In genomic region chr6:39422273-39422672, GRCh38 we compare ENCODE assay signal across 21 cellular contexts.
DNase-seq lines count a peak whose midpoint lies in the region; ATAC-seq and TF ChIP-seq lines count a peak whose summit lies in the region.
"Had no signal": no experiment of that assay in that cellular context is flagged by ENCODE, and none has a peak within 500 bp of the region (broad histone marks: within the 10 kb centered on the region; RNA-seq: fewer than 3 reads in every experiment).

No MANE protein-coding gene starts in this region.

- no peaks in the 10 kb centered on the region for H3K4me1 Mint-ChIP-seq in activated CD8-positive, alpha-beta memory T cell treated with anti-CD3 and anti-CD28 coated beads, Interleukin-2, amount 10 ng/mL, durations not matched to agents 7 days and 5 days

- H3K9me3 ChIP-seq in right atrium auricular region (no peaks in the 10 kb centered on the region), parathyroid adenoma (ENCODE audit: control insufficient read depth, low read length) (no peaks in the 10 kb centered on the region), tibial artery (no peaks in the 10 kb centered on the region)
- H3K9me3 ChIP-seq: SJSA1 had no signal

- no peaks in the 10 kb centered on the region for H3K36me3 ChIP-seq in right atrium auricular region
- no peaks in the 10 kb centered on the region for H3K36me3 ChIP-seq in parathyroid adenoma (ENCODE audit: control insufficient read depth, insufficient read depth, low read length)
- no peaks in the 10 kb centered on the region for H3K36me3 ChIP-seq in tibial artery
- H3K36me3 ChIP-seq: SJSA1 had no signal

- no peak for TF ChIP-seq CTCF in coronary artery (IDR thresholded peaks at IDR 0.05)
- no peak for TF ChIP-seq CTCF in right atrium auricular region (IDR thresholded peaks at IDR 0.05)
- TF ChIP-seq CTCF in parathyroid adenoma (IDR thresholded peaks at IDR 0.05): no peak
- no peak for TF ChIP-seq CTCF in tibial artery (IDR thresholded peaks at IDR 0.05)

- ATAC-seq in GM18502 (IDR thresholded peaks at IDR 0.05; ENCODE audit: poor library complexity, unreplicated experiment): no peak
- no peak for ATAC-seq in activated CD8-positive, alpha-beta memory T cell treated with anti-CD3 and anti-CD28 coated beads, Interleukin-2, amount 10 ng/mL, durations not matched to agents 7 days and 5 days
- ATAC-seq in GM21381 (IDR thresholded peaks at IDR 0.05; ENCODE audit: unreplicated experiment): no peak
- ATAC-seq: activated T-cell treated with anti-CD3 and anti-CD28 coated beads, Interleukin-2, amount 50 U/mL, for 72 hours; PC-3 had no signal

- no peaks in the 10 kb centered on the region for H3K27me3 ChIP-seq in right atrium auricular region
- no peaks in the 10 kb centered on the region for H3K27me3 ChIP-seq in parathyroid adenoma (ENCODE audit: control insufficient read depth, insufficient read depth, low read length)
- H3K27me3 ChIP-seq in tibial artery: no peaks in the 10 kb centered on the region
- H3K27me3 ChIP-seq: SJSA1 had no signal

- H3K4me3 ChIP-seq in coronary artery (no peak overlapping the region), right atrium auricular region (no peak overlapping the region), parathyroid adenoma (ENCODE audit: low read depth, low read length) (no peak overlapping the region), tibial artery (no peak overlapping the region)
- H3K4me3 ChIP-seq: SJSA1 had no signal

- H3K27me3 Mint-ChIP-seq in activated CD8-positive, alpha-beta memory T cell treated with anti-CD3 and anti-CD28 coated beads, Interleukin-2, amount 10 ng/mL, durations not matched to agents 7 days and 5 days: peaks cover 6% of the 10 kb centered on the region
- H3K27me3 Mint-ChIP-seq: activated naive CD8-positive, alpha-beta T cell had no signal

- no peak overlapping the region for H2AFZ ChIP-seq in parathyroid adenoma

- CTCF ChIA-PET in activated CD8-positive, alpha-beta memory T cell treated with anti-CD3 and anti-CD28 coated beads, Interleukin-2, amount 10 ng/mL, durations not matched to agents 7 days and 5 days (lab: Charles Lee): no interaction called here

- DNase-seq in coronary artery (ENCODE audit: low spot score) (no peak), right atrium auricular region (ENCODE audit: low spot score) (peak; percentile 79), tibial artery (peak; percentile 77 to 88), ureter (ENCODE audit: low spot score) (no peak)
- no peak for DNase-seq in activated CD8-positive, alpha-beta memory T cell treated with anti-CD3 and anti-CD28 coated beads, Interleukin-2, amount 10 ng/mL, durations not matched to agents 7 days and 5 days
- DNase-seq: activated CD4-positive, CD25-positive, alpha-beta regulatory T cell; activated T-cell treated with anti-CD3 and anti-CD28 coated beads, Interleukin-2, amount 50 U/mL, for 72 hours; AML-193; DMS79; naive B cell; NCI-H1694 treated with DMSO at 0.1 percent for 48 hours; NCI-H2227 treated with DMSO at 0.1 percent for 48 hours; PC-3; T-helper 2 cell had no signal

- intact Hi-C loops in tibial artery (cut with DNase I; ENCODE audit: low total_unique reads): no loop called here

- H3K9me3 Mint-ChIP-seq in activated CD8-positive, alpha-beta memory T cell treated with anti-CD3 and anti-CD28 coated beads, Interleukin-2, amount 10 ng/mL, durations not matched to agents 7 days and 5 days (ENCODE audit: low read depth): no peaks in the 10 kb centered on the region
- H3K9me3 Mint-ChIP-seq: activated T-cell treated with anti-CD3 and anti-CD28 coated beads, Interleukin-2, amount 50 U/mL, for 72 hours; brain; dendritic cell treated with granulocyte-macrophage colony-stimulating factor and Interleukin-4, amounts not matched to agents 40 ng/mL and 50 ng/mL, for 4 days; naive B cell had no signal

- no peak overlapping the region for H3K27ac Mint-ChIP-seq in activated CD8-positive, alpha-beta memory T cell treated with anti-CD3 and anti-CD28 coated beads, Interleukin-2, amount 10 ng/mL, durations not matched to agents 7 days and 5 days
- H3K27ac Mint-ChIP-seq: activated naive CD8-positive, alpha-beta T cell; activated T-cell treated with anti-CD3 and anti-CD28 coated beads, Interleukin-2, amount 50 U/mL, for 72 hours; brain; dendritic cell treated with granulocyte-macrophage colony-stimulating factor and Interleukin-4, amounts not matched to agents 40 ng/mL and 50 ng/mL, for 4 days; naive B cell had no signal

- H3K4me1 ChIP-seq in right atrium auricular region (peaks cover 0 to 21% of the 10 kb centered on the region in 2 donors), parathyroid adenoma (no peaks in the 10 kb centered on the region), tibial artery (peaks cover 0 to 34% (median 15%) of the 10 kb centered on the region in 4 donors)

- H3K36me3 Mint-ChIP-seq in activated CD8-positive, alpha-beta memory T cell treated with anti-CD3 and anti-CD28 coated beads, Interleukin-2, amount 10 ng/mL, durations not matched to agents 7 days and 5 days: no peaks in the 10 kb centered on the region
- H3K36me3 Mint-ChIP-seq: activated naive CD8-positive, alpha-beta T cell; brain; naive B cell had no signal

- no peaks in the 10 kb centered on the region for H3K79me2 ChIP-seq in parathyroid adenoma

- no peak overlapping the region for H3K9ac ChIP-seq in parathyroid adenoma

- H3K4me3 Mint-ChIP-seq in activated CD8-positive, alpha-beta memory T cell treated with anti-CD3 and anti-CD28 coated beads, Interleukin-2, amount 10 ng/mL, durations not matched to agents 7 days and 5 days: no peak overlapping the region
- H3K4me3 Mint-ChIP-seq: activated naive CD8-positive, alpha-beta T cell; activated T-cell treated with anti-CD3 and anti-CD28 coated beads, Interleukin-2, amount 50 U/mL, for 72 hours; brain; dendritic cell treated with granulocyte-macrophage colony-stimulating factor and Interleukin-4, amounts not matched to agents 40 ng/mL and 50 ng/mL, for 4 days; naive B cell had no signal

- peak overlapping the region; percentile 52 to 74 for H3K27ac ChIP-seq in coronary artery
- H3K27ac ChIP-seq in right atrium auricular region: peak overlapping the region; percentile 49 to 67
- peak overlapping the region; percentile 43 for H3K27ac ChIP-seq in parathyroid adenoma
- H3K27ac ChIP-seq in tibial artery: peak overlapping the region; percentile 69 to 77
- H3K27ac ChIP-seq: SJSA1 had no signal

- H3K4me2 ChIP-seq in parathyroid adenoma (ENCODE audit: low read length): no peak overlapping the region

Comparison
In these comparisons a context has a peak if more than half of its experiments do, and no peak if none do; other contexts are left out.
1. DNase-seq: peak in right atrium auricular region (single experiment) and tibial artery (2 of 2); none in coronary artery (single experiment), activated CD8-positive, alpha-beta memory T cell treated with anti-CD3 and anti-CD28 coated beads, Interleukin-2, amount 10 ng/mL, durations not matched to agents 7 days and 5 days (single experiment) and ureter (single experiment).
2. Peak in every context shown above with its lines, with median percentiles within 50 percentile points of each other: H3K27ac ChIP-seq.